Comparison of ENCODE assay signal across 13 cellular contexts in genomic region chr2:97005353-97005752, GRCh38. TPM values are rescaled to one million over a fixed set of nuclear protein-coding genes. Genes with fewer than 3 reads are reported as not detected.
A peak's percentile ranks its signal among the peaks of the same experiment; 100 is the strongest.
DNase-seq lines count a peak whose midpoint lies in the region; ATAC-seq and TF ChIP-seq lines count a peak whose summit lies in the region.
"Had no signal": no experiment of that assay in that cellular context is flagged by ENCODE, and none has a peak within 500 bp of the region (broad histone marks: within the 10 kb centered on the region; RNA-seq: fewer than 3 reads in every experiment).

No MANE protein-coding gene starts in this region.

- no peaks in the 10 kb centered on the region for H3K9me3 Mint-ChIP-seq in osteocyte (ENCODE audit: unreplicated experiment)
- H3K9me3 Mint-ChIP-seq: CD4-positive, CD25-positive, alpha-beta regulatory T cell; stimulated activated naive B cell treated with anti-CD40 and anti-IgM and Interleukin-4, amounts not matched to agents 10 μg/mL and 1 μg/mL and 100 μg/mL, for 72 hours; T-cell had no signal

- H3K27ac ChIP-seq in brain microvascular endothelial cell = no peak overlapping the region
- H3K27ac ChIP-seq: left ventricle myocardium inferior had no signal

- peaks cover 3% of the 10 kb centered on the region for H3K27me3 ChIP-seq in brain microvascular endothelial cell (replicated peaks)

- no peaks in the 10 kb centered on the region for H3K4me1 Mint-ChIP-seq in osteocyte (ENCODE audit: unreplicated experiment)
- H3K4me1 Mint-ChIP-seq: CD4-positive, CD25-positive, alpha-beta regulatory T cell; stimulated activated naive B cell treated with anti-CD40 and anti-IgM and Interleukin-4, amounts not matched to agents 10 μg/mL and 1 μg/mL and 100 μg/mL, for 72 hours; T-cell had no signal

- in situ Hi-C loops in brain microvascular endothelial cell (cut with HindIII; ENCODE audit: low pct_ligation_motif_present, low sequenced_read_pairs) = no loop called here

- no peak overlapping the region for H3K4me3 Mint-ChIP-seq in osteocyte (ENCODE audit: unreplicated experiment)
- H3K4me3 Mint-ChIP-seq: CD4-positive, CD25-positive, alpha-beta regulatory T cell; stimulated activated naive B cell treated with anti-CD40 and anti-IgM and Interleukin-4, amounts not matched to agents 10 μg/mL and 1 μg/mL and 100 μg/mL, for 72 hours; T-cell had no signal

- H3K27me3 Mint-ChIP-seq in osteocyte (ENCODE audit: unreplicated experiment) = peaks cover 49% of the 10 kb centered on the region

- no peaks in the 10 kb centered on the region for H3K36me3 Mint-ChIP-seq in osteocyte (ENCODE audit: unreplicated experiment)
- H3K36me3 Mint-ChIP-seq: CD4-positive, CD25-positive, alpha-beta regulatory T cell; stimulated activated naive B cell treated with anti-CD40 and anti-IgM and Interleukin-4, amounts not matched to agents 10 μg/mL and 1 μg/mL and 100 μg/mL, for 72 hours; T-cell had no signal

- H3K4me3 ChIP-seq in brain microvascular endothelial cell (ENCODE audit: low read depth, low read length) = no peak overlapping the region
- H3K4me3 ChIP-seq: left ventricle myocardium inferior had no signal

- TF ChIP-seq CTCF in brain microvascular endothelial cell (IDR thresholded peaks at IDR 0.05; ENCODE audit: low read depth, low read length, missing control alignments) (peak; percentile 60), osteocyte (IDR thresholded peaks at IDR 0.05) (peak; percentile 40)

- no peak overlapping the region for H3K27ac Mint-ChIP-seq in osteocyte (ENCODE audit: unreplicated experiment)
- H3K27ac Mint-ChIP-seq: CD4-positive, CD25-positive, alpha-beta regulatory T cell; stimulated activated naive B cell treated with anti-CD40 and anti-IgM and Interleukin-4, amounts not matched to agents 10 μg/mL and 1 μg/mL and 100 μg/mL, for 72 hours; T-cell had no signal

- peak; percentile 37 for DNase-seq in NCI-H82 (lab: John Stamatoyannopoulos, UW)
- DNase-seq in NCI-H82 treated with DMSO at 0.1 percent for 48 hours (lab: John Stamatoyannopoulos, UW; ENCODE audit: unreplicated experiment) = no peak
- DNase-seq in LHCN-M2 (ENCODE audit: low read depth) = peak; percentile 5
- no peak for DNase-seq in brain microvascular endothelial cell
- DNase-seq in osteocyte (ENCODE audit: extremely low spot score, unreplicated experiment) = no peak
- DNase-seq: effector CD8-positive, alpha-beta T cell; left ventricle myocardium inferior; stimulated activated naive B cell treated with anti-CD40 and anti-IgM and Interleukin-4, amounts not matched to agents 10 μg/mL and 1 μg/mL and 100 μg/mL, for 72 hours; T-cell had no signal

- no peaks in the 10 kb centered on the region for H3K36me3 ChIP-seq in brain microvascular endothelial cell (replicated peaks)
- H3K36me3 ChIP-seq: left ventricle myocardium inferior had no signal

- ATAC-seq in activated CD4-positive, CD25-positive, alpha-beta regulatory T cell treated with anti-CD3 and anti-CD28 coated beads, Interleukin-2, amount 50 U/mL, for 24 hours = no peak
- ATAC-seq in HG03520 (IDR thresholded peaks at IDR 0.05; ENCODE audit: unreplicated experiment) = no peak
- ATAC-seq in HG03432 (IDR thresholded peaks at IDR 0.05; ENCODE audit: unreplicated experiment) = no peak

RNA-seq across cellular contexts. Expression of gene FAM178B, which starts 19.0 kb away (rescaled TPM):
- total RNA-seq in LHCN-M2 (2014; rRNA removed) = 1.7 and 5.3 TPM in 2 replicates
- 1.8 TPM for polyA plus RNA-seq in LHCN-M2 (2012)
- total RNA-seq in osteocyte = not detected in 2 replicates
- total RNA-seq: CD4-positive, CD25-positive, alpha-beta regulatory T cell had no signal

Comparison
In these comparisons a context has a peak if more than half of its experiments do, and no peak if none do; other contexts are left out.
1. DNase-seq: peak in NCI-H82 (single experiment) and LHCN-M2 (single experiment); none in NCI-H82 treated with DMSO at 0.1 percent for 48 hours (single experiment), brain microvascular endothelial cell (single experiment) and osteocyte (single experiment).